In genomic region chr18:42561521-42561920, GRCh38 we compare ENCODE assay signal across 22 cellular contexts.
"Had no signal": no experiment of that assay in that cellular context is flagged by ENCODE, and none has a peak within 500 bp of the region (broad histone marks: within the 10 kb centered on the region; RNA-seq: fewer than 3 reads in every experiment).

No MANE protein-coding gene starts in this region.

- H3K27me3 ChIP-seq: brain microvascular endothelial cell had no signal

- DNase-seq: activated CD4-positive, alpha-beta T cell treated with anti-CD3 and anti-CD28 coated beads for 1 hour; activated CD4-positive, alpha-beta T cell treated with anti-CD3 and anti-CD28 coated beads for 4 hours; activated CD4-positive, alpha-beta T cell treated with anti-CD3 and anti-CD28 coated beads, Interleukin-2, amount 10 ng/mL, durations not matched to agents 7 days and 5 days; activated CD4-positive, alpha-beta T cell treated with anti-CD3 and anti-CD28 coated beads, Interleukin-2, amount 50 U/mL, for 48 hours; activated CD8-positive, alpha-beta memory T cell treated with anti-CD3 and anti-CD28 coated beads for 24 hours; activated CD8-positive, alpha-beta T cell treated with anti-CD3 and anti-CD28 coated beads for 36 hours; activated effector memory CD4-positive, alpha-beta T cell treated with Interleukin-2 at 50 U/mL for 16 hours; activated gamma-delta T cell treated with Interleukin-2 at 50 U/mL for 16 hours; activated naive CD4-positive, alpha-beta T cell treated with anti-CD3 and anti-CD28 coated beads, Interleukin-2, amount 50 U/mL, for 16 hours; activated naive CD4-positive, alpha-beta T cell treated with Interleukin-2 at 50 U/mL for 16 hours; activated T-cell treated with anti-CD3 and anti-CD28 coated beads, Interleukin-2, amount 50 U/mL, for 4 hours; amniotic stem cell; anterior cingulate cortex; brain microvascular endothelial cell; dorsolateral prefrontal cortex; effector memory CD4-positive, alpha-beta T cell; endodermal cell; foreskin fibroblast; head of caudate nucleus; T-helper 2 cell had no signal

- H3K4me3 ChIP-seq: coronary artery, dorsolateral prefrontal cortex had no signal

- H3K36me3 ChIP-seq: brain microvascular endothelial cell had no signal

- H3K27ac ChIP-seq: brain microvascular endothelial cell, coronary artery, dorsolateral prefrontal cortex, VCaP had no signal
